ENCODE assay signal across 23 cellular contexts in the genomic region with DNA sequence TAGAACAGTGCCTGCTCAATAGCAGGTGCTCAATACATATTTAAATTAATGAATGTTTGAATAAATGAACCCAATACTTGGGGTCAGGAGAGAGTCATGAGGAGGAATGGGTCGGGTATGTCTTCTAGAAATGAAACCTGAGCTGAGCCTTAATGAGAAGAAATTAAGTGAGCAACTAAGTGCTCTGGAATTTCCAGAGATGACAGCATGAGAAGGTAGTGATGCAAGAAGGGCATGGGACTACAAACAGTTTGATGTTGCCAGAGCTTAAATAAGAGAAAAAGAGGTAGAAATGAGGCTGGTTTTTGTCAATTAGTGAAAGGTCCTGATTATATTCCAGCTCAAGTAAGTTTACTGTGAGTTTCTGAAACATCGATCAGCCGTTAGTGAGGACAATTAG.
DNase-seq lines count a peak whose midpoint lies in the region; ATAC-seq, FAIRE-seq and TF ChIP-seq lines count a peak whose summit lies in the region.
"Had no signal": no experiment of that assay in that cellular context is flagged by ENCODE, and none has a peak within 500 bp of the region (broad histone marks: within the 10 kb centered on the region; RNA-seq: fewer than 3 reads in every experiment).

No MANE protein-coding gene starts in this region.

- no peaks in the 10 kb centered on the region for H3F3A ChIP-seq in SK-N-SH (replicated peaks; ENCODE audit: insufficient read depth)

- H3K27me3 ChIP-seq in SK-N-SH (ENCODE audit: insufficient read depth), result no peaks in the 10 kb centered on the region
- H3K27me3 ChIP-seq: BLaER1 had no signal

- no peak overlapping the region for H3K27ac ChIP-seq in SK-N-SH (ENCODE audit: low read depth in 2 of 2, low read length in 1 of 2)
- H3K27ac ChIP-seq: BLaER1 had no signal

- H3K79me2 ChIP-seq in SK-N-SH (ENCODE audit: insufficient read depth), result no peaks in the 10 kb centered on the region

- no peak overlapping the region for H3K4me2 ChIP-seq in SK-N-SH
- H3K4me2 ChIP-seq: BLaER1 had no signal

- no peak for TF ChIP-seq EP300 in SK-N-SH (IDR thresholded peaks at IDR 0.05; ENCODE audit: borderline replicate concordance in 1 of 2, low read depth in 1 of 2, low read length in 1 of 2)

- H3K9me2 ChIP-seq in SK-N-SH, result no peaks in the 10 kb centered on the region

- POLR2A ChIA-PET in SK-N-SH (lab: Yijun Ruan, JAX), result no interaction called here

- H3K4me1 ChIP-seq in SK-N-SH (ENCODE audit: control insufficient read depth in 1 of 2, insufficient read depth in 2 of 2, low read depth in 1 of 2, low read length in 1 of 2), result no peaks in the 10 kb centered on the region
- H3K4me1 ChIP-seq: BLaER1 had no signal

- no peaks in the 10 kb centered on the region for H3K36me3 ChIP-seq in SK-N-SH (replicated peaks in 1 of 2; ENCODE audit: control insufficient read depth in 1 of 2, insufficient read depth in 2 of 2, low read length in 1 of 2)
- H3K36me3 ChIP-seq: BLaER1 had no signal

- H3K9ac ChIP-seq in SK-N-SH, result no peak overlapping the region
- H3K9ac ChIP-seq: BLaER1 had no signal

- H3K4me3 ChIP-seq in choroid plexus epithelial cell (ENCODE audit: low read depth, low read length) (no peak overlapping the region), SK-N-SH (ENCODE audit: low read depth in 2 of 2, low read length in 1 of 2) (no peak overlapping the region)
- H3K4me3 ChIP-seq: BLaER1 had no signal

- no peak overlapping the region for H2AFZ ChIP-seq in SK-N-SH (ENCODE audit: low read depth)

- no peak for TF ChIP-seq RAD21 in SK-N-SH (IDR thresholded peaks at IDR 0.05; ENCODE audit: low read length)

- H4K20me1 ChIP-seq in SK-N-SH (ENCODE audit: insufficient read depth), result no peaks in the 10 kb centered on the region
- H4K20me1 ChIP-seq: BLaER1 had no signal

- DNase-seq in RCC 7860 (ENCODE audit: low spot score) (peak; percentile 31), choroid plexus epithelial cell (ENCODE audit: low read depth) (peak; percentile 81), glomerular visceral epithelial cell (ENCODE audit: extremely low spot score) (peak; percentile 20), SK-N-SH (no peak), NCI-H2081 (lab: John Stamatoyannopoulos, UW) (no peak)
- DNase-seq: CD4-positive, alpha-beta T cell; COR-L47; DMS79; Kasumi-1; MM.1S; NCI-H1048; NCI-H1417 treated with DMSO at 0.1 percent for 48 hours; NCI-H187 treated with DMSO at 0.1 percent for 48 hours; NCI-H226; NCI-H510A treated with DMSO at 0.1 percent for 48 hours; NCI-H774; NK-92 treated with Interleukin-12 subunit alpha and Interleukin-12 subunit beta, amount 100 ng/mL, for 24 hours had no signal

- CTCF ChIA-PET in SK-N-SH (lab: Yijun Ruan, JAX), result no interaction called here

- TF ChIP-seq CTCF in choroid plexus epithelial cell (conservative IDR thresholded peaks at IDR 0.05; ENCODE audit: low read depth, low read length) (no peak), SK-N-SH (IDR thresholded peaks at IDR 0.05) (no peak)

- H3K9me3 ChIP-seq in SK-N-SH, result no peaks in the 10 kb centered on the region

- 62% methylated on average over 3 of the region's 3 CpGs for WGBS in SK-N-SH (ENCODE audit: low lambda C conversion rate)

- FAIRE-seq in RCC 7860 (lab: Jason Lieb, UNC), result no peak
- FAIRE-seq: GM19239, H1 had no signal

- ATAC-seq in HG02938 (IDR thresholded peaks at IDR 0.05; ENCODE audit: unreplicated experiment) (no peak), GM21390 (IDR thresholded peaks at IDR 0.05; ENCODE audit: unreplicated experiment) (no peak)
- ATAC-seq: HCT116 had no signal

TF ChIP-seq in SK-N-SH, 30 proteins besides CTCF, POLR2A, EP300 and RAD21:
- TF ChIP-seq MXI1 (IDR thresholded peaks at IDR 0.05; ENCODE audit: low read depth, low read length) (no peak), RCOR1 (IDR thresholded peaks at IDR 0.05; ENCODE audit: low read length) (no peak), NRF1 (IDR thresholded peaks at IDR 0.05; ENCODE audit: low read depth, low read length) (no peak), FOXM1 (IDR thresholded peaks at IDR 0.05; ENCODE audit: low read depth) (no peak), FOXJ3 (CRISPR knock-in tag; IDR thresholded peaks at IDR 0.05) (no peak), CHD2 (IDR thresholded peaks at IDR 0.05; ENCODE audit: low read length, partially characterized antibody) (no peak), MAX (IDR thresholded peaks at IDR 0.05; ENCODE audit: low read depth) (no peak), USF1 (IDR thresholded peaks at IDR 0.05; ENCODE audit: borderline replicate concordance, low read depth) (no peak), FOSL2 (IDR thresholded peaks at IDR 0.05; ENCODE audit: borderline replicate concordance, low read depth) (no peak), SMC3 (IDR thresholded peaks at IDR 0.05; ENCODE audit: low read depth, low read length) (no peak), ELF1 (IDR thresholded peaks at IDR 0.05) (no peak), SIN3A (IDR thresholded peaks at IDR 0.05; ENCODE audit: borderline replicate concordance, low read depth, low read length) (no peak), POLR2AphosphoS5 (IDR thresholded peaks at IDR 0.05; ENCODE audit: low read depth, low read length) (no peak), TAF1 (IDR thresholded peaks at IDR 0.05; ENCODE audit: borderline replicate concordance, low read depth, low read length) (no peak), TEAD4 (IDR thresholded peaks at IDR 0.05; ENCODE audit: borderline replicate concordance, insufficient read depth) (no peak), JUND (IDR thresholded peaks at IDR 0.05) (no peak), REST (IDR thresholded peaks at IDR 0.05; ENCODE audit: low read depth, low read length) (no peak)
- TF ChIP-seq, protein P1, sequence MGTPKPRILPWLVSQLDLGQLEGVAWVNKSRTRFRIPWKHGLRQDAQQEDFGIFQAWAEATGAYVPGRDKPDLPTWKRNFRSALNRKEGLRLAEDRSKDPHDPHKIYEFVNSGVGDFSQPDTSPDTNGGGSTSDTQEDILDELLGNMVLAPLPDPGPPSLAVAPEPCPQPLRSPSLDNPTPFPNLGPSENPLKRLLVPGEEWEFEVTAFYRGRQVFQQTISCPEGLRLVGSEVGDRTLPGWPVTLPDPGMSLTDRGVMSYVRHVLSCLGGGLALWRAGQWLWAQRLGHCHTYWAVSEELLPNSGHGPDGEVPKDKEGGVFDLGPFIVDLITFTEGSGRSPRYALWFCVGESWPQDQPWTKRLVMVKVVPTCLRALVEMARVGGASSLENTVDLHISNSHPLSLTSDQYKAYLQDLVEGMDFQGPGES (IDR thresholded peaks at IDR 0.05; ENCODE audit: low read depth, low read length), result no peak

Comparison
In these comparisons a context has a peak if more than half of its experiments do, and no peak if none do; other contexts are left out.
1. DNase-seq: peak in RCC 7860 (single experiment), choroid plexus epithelial cell (single experiment) and glomerular visceral epithelial cell (single experiment); none in SK-N-SH (single experiment) and NCI-H2081 (0 of 2).